Comparison of ENCODE assay signal across 8 cellular contexts in genomic region chr5:9544502-9545300, GRCh38. TPM values are rescaled to one million over a fixed set of nuclear protein-coding genes. Genes with fewer than 3 reads are reported as not detected.
DNase-seq lines count a peak whose midpoint lies in the region; ATAC-seq and TF ChIP-seq lines count a peak whose summit lies in the region.

No MANE protein-coding gene starts in this region.

- intact Hi-C loops in upper lobe of right lung (cut with DNase I), result no loop called here

- H3K9me3 ChIP-seq in neuron (ENCODE audit: low read length) (no peaks in the 10 kb centered on the region), upper lobe of right lung (no peaks in the 10 kb centered on the region)

- H2AFZ ChIP-seq in neuron (ENCODE audit: low read depth, low read length), result peak overlapping the region; percentile 97

- H3K36me3 ChIP-seq in neuron (ENCODE audit: insufficient read depth, low read length), result no peaks in the 10 kb centered on the region
- peaks cover 7% of the 10 kb centered on the region for H3K36me3 ChIP-seq in upper lobe of right lung

- peak; percentile 78 for TF ChIP-seq CTCF in upper lobe of right lung (IDR thresholded peaks at IDR 0.05)

- DNase-seq in SHP77 (lab: John Stamatoyannopoulos, UW) (peak; percentile 20 to 50), SHP77 treated with DMSO at 0.1 percent for 48 hours (lab: John Stamatoyannopoulos, UW) (no peak), NCI-H446 treated with DMSO at 0.1 percent for 48 hours (lab: John Stamatoyannopoulos, UW) (peak; percentile 18), glomerular visceral epithelial cell (ENCODE audit: extremely low spot score) (peak; percentile 90), upper lobe of right lung (peak; percentile 92)
- DNase-seq in activated naive CD4-positive, alpha-beta T cell treated with Interleukin-2 at 50 U/mL for 16 hours, result peak; percentile 42

- no peak overlapping the region for H3K27ac ChIP-seq in upper lobe of right lung

- peak overlapping the region; percentile 78 for H3K4me3 ChIP-seq in neuron (ENCODE audit: low read length)
- peak overlapping the region; percentile 56 for H3K4me3 ChIP-seq in upper lobe of right lung

- ATAC-seq in HG02642 (IDR thresholded peaks at IDR 0.05; ENCODE audit: poor library complexity, unreplicated experiment), result peak; percentile 79
- peak; percentile 82 for ATAC-seq in upper lobe of right lung

- H3K4me1 ChIP-seq in neuron (ENCODE audit: insufficient read depth, low read length), result peaks cover 25% of the 10 kb centered on the region
- H3K4me1 ChIP-seq in upper lobe of right lung, result no peaks in the 10 kb centered on the region

- H3K27me3 ChIP-seq in neuron (ENCODE audit: insufficient read depth, low read length) (peaks cover 3% of the 10 kb centered on the region), upper lobe of right lung (peaks cover 13% of the 10 kb centered on the region)

RNA-seq across cellular contexts. Expression of gene SEMA5A, which starts 1.2 kb away (rescaled TPM):
- total RNA-seq in upper lobe of right lung, result 38.9 TPM
